14 cellular contexts compared by ENCODE assay signal in the genomic region with DNA sequence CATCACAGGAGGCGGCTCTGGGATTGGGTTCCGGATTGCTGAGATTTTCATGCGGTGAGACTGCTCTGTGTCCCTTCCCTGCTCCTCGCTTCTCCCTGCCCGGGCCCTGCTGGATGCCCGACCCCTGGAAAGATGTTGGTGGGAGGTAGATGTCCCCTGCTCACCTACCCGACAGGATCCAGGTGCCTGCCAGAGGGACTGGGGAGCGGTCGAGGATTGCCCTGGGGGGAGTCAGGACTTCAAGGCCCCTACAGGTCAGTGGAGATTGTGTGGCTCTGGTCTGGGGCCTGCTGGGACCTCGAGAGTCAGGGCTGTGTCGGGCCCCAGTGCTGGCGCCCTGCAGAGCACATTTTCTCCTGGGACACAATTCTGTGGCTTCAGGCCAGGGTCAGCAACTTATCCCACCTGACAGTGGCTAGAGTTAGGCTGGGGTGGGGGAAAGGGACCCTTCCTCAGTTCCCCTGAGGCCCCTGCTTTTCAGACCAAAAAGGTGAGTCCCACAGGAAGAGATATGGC.
"Had no signal": no experiment of that assay in that cellular context is flagged by ENCODE, and none has a peak within 500 bp of the region (broad histone marks: within the 10 kb centered on the region; RNA-seq: fewer than 3 reads in every experiment).

No MANE protein-coding gene starts in this region.

- H3K9me3 ChIP-seq: neutrophil had no signal

- DNase-seq: activated CD4-positive, alpha-beta T cell treated with anti-CD3 and anti-CD28 coated beads for 1 hour; activated CD4-positive, alpha-beta T cell treated with anti-CD3 and anti-CD28 coated beads, Interleukin-2, amount 50 U/mL, for 48 hours; activated CD8-positive, alpha-beta memory T cell treated with anti-CD3 and anti-CD28 coated beads, Interleukin-2, amount 10 ng/mL, durations not matched to agents 7 days and 5 days; activated effector memory CD4-positive, alpha-beta T cell treated with Interleukin-2 at 50 U/mL for 16 hours; activated T-cell treated with anti-CD3 and anti-CD28 coated beads, Interleukin-2, amount 50 U/mL, for 24 hours; hypothalamus; immature natural killer cell; left cardiac atrium; naive B cell; posterior cingulate gyrus; stimulated activated CD4-positive, alpha-beta T cell treated with anti-CD3 and anti-CD28 coated beads, Interleukin-4, amount 100 ng/mL, for 4 hours; stimulated activated naive CD8-positive, alpha-beta T cell treated with anti-CD3 and anti-CD28 coated beads, Interleukin-15, amount 100 ng/mL, for 72 hours had no signal

- H3K4me3 ChIP-seq: skin epidermis had no signal

- H3K27ac ChIP-seq: neutrophil had no signal

- H3K27me3 ChIP-seq: neutrophil had no signal

- H3K36me3 ChIP-seq: neutrophil had no signal
